1 cellular context compared by ENCODE assay signal in genomic region chr16:15990902-15991301, GRCh38.
A peak's percentile ranks its signal among the peaks of the same experiment; 100 is the strongest.
TF ChIP-seq lines count a peak whose summit lies in the region.

No MANE protein-coding gene starts in this region.

TF ChIP-seq in K562, 482 proteins besides CTCF, POLR2A, EP300 and RAD21 (continued from another document and continues in another):
- peak in 1 of 2 experiments; percentile 26; a peak in 1 of 4 replicates for TF ChIP-seq ARNT (IDR thresholded peaks at IDR 0.05)
- TF ChIP-seq TGIF2 (CRISPR knock-in tag; IDR thresholded peaks at IDR 0.05): no peak
- TF ChIP-seq FOSL1 (tag; conservative IDR thresholded peaks at IDR 0.05): no peak
- no peak for TF ChIP-seq SMAD1 (IDR thresholded peaks at IDR 0.05; ENCODE audit: low read depth, low read length, partially characterized antibody)
- no peak for TF ChIP-seq ELF4 (CRISPR knock-in tag; IDR thresholded peaks at IDR 0.05)
- peak; percentile 72 for TF ChIP-seq CBFA2T2 (conservative IDR thresholded peaks at IDR 0.05)
- 0 out of 2 replicates have a peak, but pooled peaks have one; percentile 40 for TF ChIP-seq ZEB2 (IDR thresholded peaks at IDR 0.05)
- no peak for TF ChIP-seq HNRNPUL1 (IDR thresholded peaks at IDR 0.05; ENCODE audit: low read length)
- no peak for TF ChIP-seq XRCC5 (IDR thresholded peaks at IDR 0.05; ENCODE audit: low read depth, low read length)
- TF ChIP-seq, protein P1, sequence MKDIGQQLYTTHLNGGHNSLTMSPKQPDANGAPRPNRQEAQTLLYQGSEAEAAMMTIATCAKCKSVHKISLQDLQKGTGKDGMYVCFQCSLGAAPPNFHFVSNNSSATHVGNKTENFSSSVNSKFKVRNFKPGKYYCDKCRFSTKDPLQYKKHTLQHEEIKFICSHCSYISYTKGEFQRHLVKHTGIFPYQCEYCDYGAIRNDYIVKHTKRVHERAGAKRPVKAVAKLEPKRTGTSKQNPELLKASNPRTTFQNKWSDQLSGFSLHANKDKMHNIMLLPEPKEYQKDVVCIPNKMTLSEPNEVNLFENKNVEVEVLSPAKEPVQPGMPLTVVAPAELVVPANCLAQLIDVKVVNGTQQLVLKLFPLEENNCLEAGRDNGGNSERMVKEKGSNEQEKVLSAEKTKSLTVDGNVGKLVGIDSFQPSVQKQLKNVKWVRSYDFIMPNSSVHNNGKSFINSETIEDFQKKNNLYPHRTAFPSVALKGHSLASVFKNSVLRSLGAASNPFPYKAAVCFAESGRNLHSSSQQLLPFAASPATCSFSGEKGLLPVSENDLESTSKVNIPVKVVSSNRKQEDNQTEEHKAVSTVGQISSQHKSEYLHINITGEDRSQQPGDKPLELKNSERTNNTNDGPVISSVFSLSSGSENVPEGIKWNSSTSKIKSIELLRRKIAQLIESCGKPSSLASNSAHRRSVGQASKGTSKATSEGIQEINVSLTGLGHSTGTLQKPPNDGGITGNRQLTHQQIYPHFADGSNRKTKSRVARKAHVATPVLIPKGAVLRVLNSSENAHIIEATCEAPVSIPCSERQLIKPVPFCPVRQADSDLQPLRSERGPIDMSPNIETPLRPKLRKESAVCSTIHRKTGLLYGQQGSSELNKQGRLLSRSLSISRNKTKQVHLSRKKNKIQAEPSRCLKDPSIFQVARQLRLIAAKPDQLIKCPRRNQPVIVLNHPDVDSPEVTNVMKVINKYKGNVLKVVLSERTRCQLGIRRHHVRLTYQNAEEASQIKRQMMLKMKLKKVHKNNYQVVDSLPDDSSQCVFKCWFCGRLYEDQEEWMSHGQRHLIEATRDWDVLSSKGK (CRISPR knock-in tag; IDR thresholded peaks at IDR 0.05): no peak
- no peak for TF ChIP-seq SIN3B (IDR thresholded peaks at IDR 0.05; ENCODE audit: low read depth)
- TF ChIP-seq ZNF239 (CRISPR knock-in tag; IDR thresholded peaks at IDR 0.05): no peak
- TF ChIP-seq KDM2B (CRISPR knock-in tag; IDR thresholded peaks at IDR 0.05): no peak
- TF ChIP-seq MTA1 (IDR thresholded peaks at IDR 0.05; ENCODE audit: borderline replicate concordance): no peak
- TF ChIP-seq, protein P2, sequence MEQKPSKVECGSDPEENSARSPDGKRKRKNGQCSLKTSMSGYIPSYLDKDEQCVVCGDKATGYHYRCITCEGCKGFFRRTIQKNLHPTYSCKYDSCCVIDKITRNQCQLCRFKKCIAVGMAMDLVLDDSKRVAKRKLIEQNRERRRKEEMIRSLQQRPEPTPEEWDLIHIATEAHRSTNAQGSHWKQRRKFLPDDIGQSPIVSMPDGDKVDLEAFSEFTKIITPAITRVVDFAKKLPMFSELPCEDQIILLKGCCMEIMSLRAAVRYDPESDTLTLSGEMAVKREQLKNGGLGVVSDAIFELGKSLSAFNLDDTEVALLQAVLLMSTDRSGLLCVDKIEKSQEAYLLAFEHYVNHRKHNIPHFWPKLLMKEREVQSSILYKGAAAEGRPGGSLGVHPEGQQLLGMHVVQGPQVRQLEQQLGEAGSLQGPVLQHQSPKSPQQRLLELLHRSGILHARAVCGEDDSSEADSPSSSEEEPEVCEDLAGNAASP (IDR thresholded peaks at IDR 0.05): no peak
- no peak for TF ChIP-seq MCM2 (IDR thresholded peaks at IDR 0.05; ENCODE audit: low read depth)
- no peak for TF ChIP-seq CBX5 (IDR thresholded peaks at IDR 0.05; ENCODE audit: borderline replicate concordance, low read depth)
- no peak for TF ChIP-seq SAFB2 (IDR thresholded peaks at IDR 0.05; ENCODE audit: borderline replicate concordance, low read depth, low read length, severe bottlenecking)
- no peak for TF ChIP-seq ETV1 (tag; conservative IDR thresholded peaks at IDR 0.05; ENCODE audit: low read depth)
- TF ChIP-seq, protein P3, sequence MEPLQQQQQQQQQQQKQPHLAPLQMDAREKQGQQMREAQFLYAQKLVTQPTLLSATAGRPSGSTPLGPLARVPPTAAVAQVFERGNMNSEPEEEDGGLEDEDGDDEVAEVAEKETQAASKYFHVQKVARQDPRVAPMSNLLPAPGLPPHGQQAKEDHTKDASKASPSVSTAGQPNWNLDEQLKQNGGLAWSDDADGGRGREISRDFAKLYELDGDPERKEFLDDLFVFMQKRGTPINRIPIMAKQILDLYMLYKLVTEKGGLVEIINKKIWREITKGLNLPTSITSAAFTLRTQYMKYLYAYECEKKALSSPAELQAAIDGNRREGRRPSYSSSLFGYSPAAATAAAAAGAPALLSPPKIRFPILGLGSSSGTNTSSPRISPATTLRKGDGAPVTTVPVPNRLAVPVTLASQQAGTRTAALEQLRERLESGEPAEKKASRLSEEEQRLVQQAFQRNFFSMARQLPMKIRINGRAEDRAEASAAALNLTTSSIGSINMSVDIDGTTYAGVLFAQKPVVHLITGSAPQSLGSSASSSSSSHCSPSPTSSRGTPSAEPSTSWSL (CRISPR knock-in tag; IDR thresholded peaks at IDR 0.05; ENCODE audit: borderline replicate concordance): no peak
- TF ChIP-seq, protein P4, sequence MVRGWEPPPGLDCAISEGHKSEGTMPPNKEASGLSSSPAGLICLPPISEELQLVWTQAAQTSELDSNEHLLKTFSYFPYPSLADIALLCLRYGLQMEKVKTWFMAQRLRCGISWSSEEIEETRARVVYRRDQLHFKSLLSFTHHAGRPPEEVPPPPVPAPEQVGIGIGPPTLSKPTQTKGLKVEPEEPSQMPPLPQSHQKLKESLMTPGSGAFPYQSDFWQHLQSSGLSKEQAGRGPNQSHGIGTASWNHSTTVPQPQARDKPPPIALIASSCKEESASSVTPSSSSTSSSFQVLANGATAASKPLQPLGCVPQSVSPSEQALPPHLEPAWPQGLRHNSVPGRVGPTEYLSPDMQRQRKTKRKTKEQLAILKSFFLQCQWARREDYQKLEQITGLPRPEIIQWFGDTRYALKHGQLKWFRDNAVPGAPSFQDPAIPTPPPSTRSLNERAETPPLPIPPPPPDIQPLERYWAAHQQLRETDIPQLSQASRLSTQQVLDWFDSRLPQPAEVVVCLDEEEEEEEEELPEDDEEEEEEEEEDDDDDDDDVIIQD (CRISPR knock-in tag; IDR thresholded peaks at IDR 0.05): no peak
- TF ChIP-seq, protein P5, sequence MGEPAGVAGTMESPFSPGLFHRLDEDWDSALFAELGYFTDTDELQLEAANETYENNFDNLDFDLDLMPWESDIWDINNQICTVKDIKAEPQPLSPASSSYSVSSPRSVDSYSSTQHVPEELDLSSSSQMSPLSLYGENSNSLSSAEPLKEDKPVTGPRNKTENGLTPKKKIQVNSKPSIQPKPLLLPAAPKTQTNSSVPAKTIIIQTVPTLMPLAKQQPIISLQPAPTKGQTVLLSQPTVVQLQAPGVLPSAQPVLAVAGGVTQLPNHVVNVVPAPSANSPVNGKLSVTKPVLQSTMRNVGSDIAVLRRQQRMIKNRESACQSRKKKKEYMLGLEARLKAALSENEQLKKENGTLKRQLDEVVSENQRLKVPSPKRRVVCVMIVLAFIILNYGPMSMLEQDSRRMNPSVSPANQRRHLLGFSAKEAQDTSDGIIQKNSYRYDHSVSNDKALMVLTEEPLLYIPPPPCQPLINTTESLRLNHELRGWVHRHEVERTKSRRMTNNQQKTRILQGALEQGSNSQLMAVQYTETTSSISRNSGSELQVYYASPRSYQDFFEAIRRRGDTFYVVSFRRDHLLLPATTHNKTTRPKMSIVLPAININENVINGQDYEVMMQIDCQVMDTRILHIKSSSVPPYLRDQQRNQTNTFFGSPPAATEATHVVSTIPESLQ (CRISPR knock-in tag; IDR thresholded peaks at IDR 0.05): no peak
- TF ChIP-seq POLR2AphosphoS5 (IDR thresholded peaks at IDR 0.05; ENCODE audit: control insufficient read depth, insufficient read depth, low read depth, low read length): peak; percentile 63
- no peak for TF ChIP-seq ZNF551 (CRISPR knock-in tag; IDR thresholded peaks at IDR 0.05)
- no peak for TF ChIP-seq MLX (CRISPR knock-in tag; conservative IDR thresholded peaks at IDR 0.05)
- TF ChIP-seq NCOR1 (IDR thresholded peaks at IDR 0.05): peak; percentile 72
- TF ChIP-seq MGA (IDR thresholded peaks at IDR 0.05): no peak
- no peak for TF ChIP-seq FIP1L1 (IDR thresholded peaks at IDR 0.05; ENCODE audit: low read depth, low read length, poor library complexity, severe bottlenecking)
- TF ChIP-seq ZFX (CRISPR knock-in tag; IDR thresholded peaks at IDR 0.05): no peak
- TF ChIP-seq ZNF584 (CRISPR knock-in tag; IDR thresholded peaks at IDR 0.05; ENCODE audit: low read depth): no peak
- no peak for TF ChIP-seq U2AF1 (optimal IDR thresholded peaks at IDR 0.05; ENCODE audit: low read depth, low read length)
- no peak for TF ChIP-seq ZNF3 (CRISPR knock-in tag; IDR thresholded peaks at IDR 0.05)
- no peak for TF ChIP-seq ZNF277 (CRISPR knock-in tag; IDR thresholded peaks at IDR 0.05; ENCODE audit: borderline replicate concordance)
- no peak for TF ChIP-seq CREB1 (IDR thresholded peaks at IDR 0.05)
- no peak for TF ChIP-seq CREB1 (CRISPR knock-in tag; IDR thresholded peaks at IDR 0.05)
- no peak for TF ChIP-seq ZNF695 (CRISPR knock-in tag; IDR thresholded peaks at IDR 0.05)
